20 cellular contexts compared by ENCODE assay signal in the genomic region with DNA sequence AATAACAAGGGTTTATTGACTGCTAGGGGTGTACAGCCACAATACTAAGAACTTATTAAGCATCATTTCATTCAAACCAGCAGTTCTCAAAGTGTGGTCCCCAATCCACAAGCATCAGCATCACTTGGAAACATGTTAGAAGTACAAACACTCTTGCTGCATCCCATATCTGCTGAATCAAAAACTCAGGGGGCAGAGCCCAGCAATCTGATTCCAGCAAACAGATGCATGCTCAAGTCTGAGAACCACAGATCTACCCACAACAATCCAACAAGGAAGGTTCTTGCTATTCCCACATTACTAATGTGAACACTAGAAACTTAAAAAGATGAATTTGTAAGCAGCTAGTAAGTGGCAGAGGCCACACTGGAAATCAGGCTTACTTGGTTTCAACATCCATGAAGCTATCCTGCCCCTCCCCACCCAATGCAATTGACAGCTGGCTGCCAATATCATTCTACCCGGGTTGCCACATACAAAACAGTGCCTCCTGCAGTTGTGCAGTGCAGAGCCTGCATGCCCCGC. TPM values are rescaled to one million over a fixed set of nuclear protein-coding genes. Genes with fewer than 3 reads are reported as not detected.
DNase-seq lines count a peak whose midpoint lies in the region; ATAC-seq, FAIRE-seq and TF ChIP-seq lines count a peak whose summit lies in the region.
"Had no signal": no experiment of that assay in that cellular context is flagged by ENCODE, and none has a peak within 500 bp of the region (broad histone marks: within the 10 kb centered on the region; RNA-seq: fewer than 3 reads in every experiment).

No MANE protein-coding gene starts in this region.

- intact Hi-C loops in OCI-LY7 (cut with micrococcal nuclease; ENCODE audit: unreplicated experiment): no loop called here
- intact Hi-C loops in activated CD4-positive, alpha-beta T cell treated with anti-CD3 and anti-CD28 coated beads, Interleukin-2, amount 10 ng/mL, durations not matched to agents 24 days and 14 days (cut with micrococcal nuclease): no loop called here
- intact Hi-C loops in esophagus squamous epithelium (cut with DNase I): no loop called here

- peaks cover 30% of the 10 kb centered on the region for H3K27me3 Mint-ChIP-seq in H9 (ENCODE audit: low read depth)
- peaks cover 32% of the 10 kb centered on the region for H3K27me3 Mint-ChIP-seq in activated CD4-positive, alpha-beta T cell treated with anti-CD3 and anti-CD28 coated beads, Interleukin-2, amount 10 ng/mL, durations not matched to agents 24 days and 14 days

- H4K91ac ChIP-seq in H9 (ENCODE audit: insufficient read length, low read depth, low read length): no peak overlapping the region

- BruUV-seq in OCI-LY7 (replicated peaks; lab: Mats Ljungman, UMichigan): no TSS peak

- no peak overlapping the region for H3K9ac ChIP-seq in H9 (ENCODE audit: extremely low read depth, insufficient read length, low read length)

- no peak overlapping the region for H2BK12ac ChIP-seq in H9 (ENCODE audit: insufficient read length, low read depth, low read length)

- no peak overlapping the region for H3K27ac Mint-ChIP-seq in H9
- H3K27ac Mint-ChIP-seq in activated CD4-positive, alpha-beta T cell treated with anti-CD3 and anti-CD28 coated beads, Interleukin-2, amount 10 ng/mL, durations not matched to agents 24 days and 14 days: no peak overlapping the region
- H3K27ac Mint-ChIP-seq: CD14-positive monocyte; CD8-positive, alpha-beta T cell had no signal

- no peak overlapping the region for H2BK120ac ChIP-seq in H9 (ENCODE audit: low read depth, low read length, poor library complexity, severe bottlenecking)

- no peaks in the 10 kb centered on the region for H3K23me2 ChIP-seq in H9 (ENCODE audit: insufficient read length, low read depth, low read length, poor library complexity, severe bottlenecking)

- H3K4me3 Mint-ChIP-seq in H9: no peak overlapping the region
- no peak overlapping the region for H3K4me3 Mint-ChIP-seq in activated CD4-positive, alpha-beta T cell treated with anti-CD3 and anti-CD28 coated beads, Interleukin-2, amount 10 ng/mL, durations not matched to agents 24 days and 14 days
- H3K4me3 Mint-ChIP-seq: CD14-positive monocyte; CD8-positive, alpha-beta T cell had no signal

- H3K4me1 ChIP-seq in H9 (ENCODE audit: insufficient read depth, low read length): no peaks in the 10 kb centered on the region
- no peaks in the 10 kb centered on the region for H3K4me1 ChIP-seq in OCI-LY7 (ENCODE audit: insufficient read depth, low read length, poor library complexity, severe bottlenecking)
- no peaks in the 10 kb centered on the region for H3K4me1 ChIP-seq in foreskin keratinocyte
- peaks cover 0 to 17% (median 4%) of the 10 kb centered on the region in 3 donors for H3K4me1 ChIP-seq in esophagus squamous epithelium

- H3K27me3 ChIP-seq in H9 (ENCODE audit: insufficient read depth, low read length): no peaks in the 10 kb centered on the region; the same call in 1 of the 2 replicates
- peaks cover 66% of the 10 kb centered on the region for H3K27me3 ChIP-seq in foreskin keratinocyte
- H3K27me3 ChIP-seq in esophagus squamous epithelium: peaks cover 0 to 31% (median 0%) of the 10 kb centered on the region in 4 donors

- H3K9me2 ChIP-seq in OCI-LY7 (ENCODE audit: insufficient read depth, low read length): no peaks in the 10 kb centered on the region

- H4K8ac ChIP-seq in H9 (replicated peaks; ENCODE audit: insufficient read length, low read depth, low read length): no peak overlapping the region

- no peak overlapping the region for H2BK15ac ChIP-seq in H9 (ENCODE audit: low read depth, low read length)

- H3K36me3 Mint-ChIP-seq in H9 (ENCODE audit: insufficient read depth in 1 of 3, low read depth in 3 of 3): no peaks in the 10 kb centered on the region
- H3K36me3 Mint-ChIP-seq in activated CD4-positive, alpha-beta T cell treated with anti-CD3 and anti-CD28 coated beads, Interleukin-2, amount 10 ng/mL, durations not matched to agents 24 days and 14 days (ENCODE audit: low read depth): no peaks in the 10 kb centered on the region
- H3K36me3 Mint-ChIP-seq: CD14-positive monocyte; CD8-positive, alpha-beta T cell had no signal

- H4K5ac ChIP-seq in H9 (ENCODE audit: insufficient read length, low read depth, low read length): no peak overlapping the region

- no peak overlapping the region for H3K14ac ChIP-seq in H9 (ENCODE audit: insufficient read depth, low read length)

- no peak overlapping the region for H3T11ph ChIP-seq in H9 (ENCODE audit: low read length)

- no peak for ATAC-seq in foreskin keratinocyte
- ATAC-seq: CD8-positive, alpha-beta T cell; HepG2 had no signal

- H3K79me2 ChIP-seq in H9 (ENCODE audit: insufficient read depth, low read length) (no peaks in the 10 kb centered on the region), OCI-LY7 (ENCODE audit: insufficient read depth, low read depth, low read length) (no peaks in the 10 kb centered on the region)

- no peak overlapping the region for H3K4ac ChIP-seq in H9 (ENCODE audit: low read depth, low read length)

- H3K36me3 ChIP-seq in OCI-LY7 (ENCODE audit: insufficient read depth, low read length): no peaks in the 10 kb centered on the region
- no peaks in the 10 kb centered on the region for H3K36me3 ChIP-seq in esophagus squamous epithelium

- no peak overlapping the region for H3K4me2 ChIP-seq in H9 (ENCODE audit: insufficient read depth, insufficient read length, low read length)
- no peak overlapping the region for H3K4me2 ChIP-seq in OCI-LY7 (ENCODE audit: low read length)

- H2AFZ ChIP-seq in H9 (ENCODE audit: low read length) (no peak overlapping the region), OCI-LY7 (ENCODE audit: low read length) (no peak overlapping the region)

- H3K4me1 Mint-ChIP-seq in H9: peaks cover 13 to 14% of the 10 kb centered on the region in 2 experiments
- no peaks in the 10 kb centered on the region for H3K4me1 Mint-ChIP-seq in activated CD4-positive, alpha-beta T cell treated with anti-CD3 and anti-CD28 coated beads, Interleukin-2, amount 10 ng/mL, durations not matched to agents 24 days and 14 days
- H3K4me1 Mint-ChIP-seq: CD14-positive monocyte had no signal

- TF ChIP-seq POLR2A in GM12891 (IDR thresholded peaks at IDR 0.05; ENCODE audit: low read depth, low read length): no peak
- TF ChIP-seq POLR2A in esophagus squamous epithelium (IDR thresholded peaks at IDR 0.05): no peak

- H2BK5ac ChIP-seq in H9 (ENCODE audit: insufficient read length, low read length): no peak overlapping the region

- no peaks in the 10 kb centered on the region for H4K20me1 ChIP-seq in H9 (ENCODE audit: control insufficient read depth, insufficient read depth, insufficient read length)
- H4K20me1 ChIP-seq in OCI-LY7 (ENCODE audit: insufficient read depth, low read length): no peaks in the 10 kb centered on the region

- H3K79me1 ChIP-seq in H9 (ENCODE audit: insufficient read depth, low read depth, low read length, poor library complexity, severe bottlenecking): no peaks in the 10 kb centered on the region

- no peaks in the 10 kb centered on the region for H3K9me3 Mint-ChIP-seq in H9
- no peaks in the 10 kb centered on the region for H3K9me3 Mint-ChIP-seq in activated CD4-positive, alpha-beta T cell treated with anti-CD3 and anti-CD28 coated beads, Interleukin-2, amount 10 ng/mL, durations not matched to agents 24 days and 14 days
- H3K9me3 Mint-ChIP-seq: CD8-positive, alpha-beta T cell had no signal

- H3K27ac ChIP-seq in H9 (ENCODE audit: insufficient read length, low read depth, low read length) (no peak overlapping the region), OCI-LY7 (ENCODE audit: low read depth, low read length, poor library complexity, severe bottlenecking) (no peak overlapping the region), foreskin keratinocyte (no peak overlapping the region), esophagus squamous epithelium (no peak overlapping the region)

- POLR2A ChIA-PET in OCI-LY7 (lab: Charles Lee): no interaction called here

- H2AK5ac ChIP-seq in H9 (ENCODE audit: insufficient read length, low read length): no peak overlapping the region

- no peak overlapping the region for H3K56ac ChIP-seq in H9 (ENCODE audit: insufficient read length, low read depth, low read length)

- H3K4me3 ChIP-seq in OCI-LY7 (ENCODE audit: low read depth, low read length, poor library complexity, severe bottlenecking) (no peak overlapping the region), esophagus squamous epithelium (no peak overlapping the region)

- CTCF ChIA-PET in OCI-LY7 (lab: Charles Lee; ENCODE audit: unreplicated experiment): no interaction called here

- H3K18ac ChIP-seq in H9 (ENCODE audit: insufficient read length, low read depth, low read length): no peak overlapping the region

- no peak for FAIRE-seq in GM12891 (lab: Jason Lieb, UNC)
- FAIRE-seq: D721Med, H1, HepG2, HTR-8/SVneo had no signal

- H3K9me3 ChIP-seq in H9 (ENCODE audit: control insufficient read depth, low read depth, low read length) (no peaks in the 10 kb centered on the region), OCI-LY7 (ENCODE audit: low read length) (no peaks in the 10 kb centered on the region), esophagus squamous epithelium (no peaks in the 10 kb centered on the region)

- DNase-seq in H9: no peak
- DNase-seq in OCI-LY7 (ENCODE audit: low spot score): no peak
- no peak for DNase-seq in foreskin keratinocyte
- no peak for DNase-seq in activated CD4-positive, alpha-beta T cell treated with anti-CD3 and anti-CD28 coated beads, Interleukin-2, amount 10 ng/mL, durations not matched to agents 24 days and 14 days
- DNase-seq in stimulated activated CD4-positive, alpha-beta T cell treated with anti-CD3 and anti-CD28 coated beads, Interleukin-12 subunit alpha, Interleukin-12 subunit beta, amount 100 ng/mL, for 4 hours: no peak
- no peak for DNase-seq in GM12891 (ENCODE audit: insufficient read length, low spot score)
- DNase-seq in esophagus squamous epithelium (lab: John Stamatoyannopoulos, UW): no peak
- DNase-seq: CD8-positive, alpha-beta T cell; COR-L47; DMS153; DMS79 treated with DMSO at 0.1 percent for 48 hours; GDM1; HCEC 1CT had no signal

- no CpG with 5 or more reads among the region's 2 CpGs for WGBS in H9 (ENCODE audit: extremely low coverage, insufficient read length, low lambda C conversion rate)
- WGBS in esophagus squamous epithelium, 2 donors: 71% methylated on average over 1 to 2 of the region's 2 CpGs

- H3K23ac ChIP-seq in H9 (ENCODE audit: insufficient read length, low read depth, low read length): no peak overlapping the region

- no peak overlapping the region for H2BK20ac ChIP-seq in H9 (ENCODE audit: low read depth, low read length, poor library complexity, severe bottlenecking)

- peak; percentile 45; the same call in 2 of the 3 replicates for TF ChIP-seq CTCF in H9 (conservative IDR thresholded peaks at IDR 0.05)
- TF ChIP-seq CTCF in OCI-LY7 (conservative IDR thresholded peaks at IDR 0.05; ENCODE audit: low read length): peak; percentile 38; the same call in 1 of the 2 replicates
- peak; percentile 11 for TF ChIP-seq CTCF in foreskin keratinocyte (conservative IDR thresholded peaks at IDR 0.05)
- TF ChIP-seq CTCF in esophagus squamous epithelium (IDR thresholded peaks at IDR 0.05): no peak

RNA-seq across cellular contexts. Expression of gene KRT77, which starts 6.2 kb away (rescaled TPM):
- total RNA-seq in H9 (2021) (not detected in 2 replicates), OCI-LY7 (2022) (not detected in 2 replicates), foreskin keratinocyte (0.03 TPM in 1 of 2 replicates, not detected in the other), esophagus squamous epithelium (not detected)
- not detected in 2 replicates for total RNA-seq in OCI-LY7 (2014; rRNA removed; shearing (Covaris generic))
- polyA plus RNA-seq in foreskin keratinocyte: 0.01 TPM in 1 of 2 replicates, not detected in the other
- total RNA-seq in activated CD4-positive, alpha-beta T cell treated with anti-CD3 and anti-CD28 coated beads, Interleukin-2, amount 10 ng/mL, durations not matched to agents 24 days and 14 days: not detected in 2 replicates
- polyA plus RNA-seq in GM12891 (2012; ENCODE audit: low read depth, missing spikeins): not detected
- total RNA-seq: A673; CD8-positive, alpha-beta T cell; H1; HepG2 had no signal
- polyA plus RNA-seq: BJ, CD14-positive monocyte, HepG2 had no signal

RNA-seq across cellular contexts. Expression of gene KRT1, which starts 16.9 kb away (rescaled TPM):
- total RNA-seq in H9 (2021) (not detected in 2 replicates), OCI-LY7 (2022) (not detected in 2 replicates), foreskin keratinocyte (0.71 and 1.0 TPM in 2 replicates), esophagus squamous epithelium (10 to 100 TPM in 1 of 4 donors, 1 to 10 TPM in 2, under 1 TPM in 1; 0.19 to 43.7 (median 2.4) TPM)
- total RNA-seq in OCI-LY7 (2014; rRNA removed; shearing (Covaris generic)): not detected in 2 replicates
- polyA plus RNA-seq in foreskin keratinocyte: 0.47 and 0.56 TPM in 2 replicates
- not detected in 2 replicates for total RNA-seq in activated CD4-positive, alpha-beta T cell treated with anti-CD3 and anti-CD28 coated beads, Interleukin-2, amount 10 ng/mL, durations not matched to agents 24 days and 14 days
- polyA plus RNA-seq in GM12891 (2012; ENCODE audit: low read depth, missing spikeins): not detected
- total RNA-seq: A673, H1, HepG2 had no signal
- polyA plus RNA-seq: BJ, CD14-positive monocyte, H1, HepG2 had no signal

RNA-seq across cellular contexts. Expression of gene KRT2, which starts 45.1 kb away (rescaled TPM):
- total RNA-seq in H9 (2021): not detected in 2 replicates
- not detected in 2 replicates for total RNA-seq in OCI-LY7 (2014; rRNA removed; shearing (Covaris generic))
- not detected in 2 replicates for total RNA-seq in OCI-LY7 (2022)
- total RNA-seq in foreskin keratinocyte: not detected in 2 replicates
- not detected in 2 replicates for polyA plus RNA-seq in foreskin keratinocyte
- total RNA-seq in activated CD4-positive, alpha-beta T cell treated with anti-CD3 and anti-CD28 coated beads, Interleukin-2, amount 10 ng/mL, durations not matched to agents 24 days and 14 days: not detected in 2 replicates
- polyA plus RNA-seq in GM12891 (2012; ENCODE audit: low read depth, missing spikeins): not detected
- under 1 TPM in 2 of 4 donors, not detected in 2; 0.95 to 0.99 TPM for total RNA-seq in esophagus squamous epithelium
- total RNA-seq: A673, H1, HepG2 had no signal
- polyA plus RNA-seq: BJ, CD14-positive monocyte, H1, HepG2 had no signal

Comparison
In these comparisons a context has a peak if more than half of its experiments do, and no peak if none do; other contexts are left out.
1. CTCF ChIP-seq: peak in H9 (single experiment), OCI-LY7 (single experiment) and foreskin keratinocyte (single experiment); none in esophagus squamous epithelium (0 of 6).